ENCODE assay signal across 1 cellular context in genomic region chr17:47270946-47271705, GRCh38.
TF ChIP-seq lines count a peak whose summit lies in the region.

No MANE protein-coding gene starts in this region.

TF ChIP-seq in GM12878, 131 proteins besides CTCF, POLR2A, EP300 and RAD21 (continued from another document):
- TF ChIP-seq POLR2AphosphoS5 (IDR thresholded peaks at IDR 0.05; ENCODE audit: low read length) (no peak), RELA (IDR thresholded peaks at IDR 0.05; ENCODE audit: borderline replicate concordance, partially characterized antibody) (no peak), BACH1 (IDR thresholded peaks at IDR 0.05; ENCODE audit: borderline replicate concordance) (no peak), ZBTB11 (CRISPR knock-in tag; IDR thresholded peaks at IDR 0.05) (no peak), YBX1 (IDR thresholded peaks at IDR 0.05) (no peak), NR2F1 (conservative IDR thresholded peaks at IDR 0.05) (no peak; the same call in 1 of the 2 replicates), SMC3 (IDR thresholded peaks at IDR 0.05; ENCODE audit: borderline replicate concordance, low read length) (no peak), NBN (IDR thresholded peaks at IDR 0.05) (no peak)
